In genomic region chr5:110726249-110727024, GRCh38 we compare ENCODE assay signal across 8 cellular contexts.
DNase-seq lines count a peak whose midpoint lies in the region; ATAC-seq and TF ChIP-seq lines count a peak whose summit lies in the region.

TMEM232 (minus strand) TSS chr5:110726671; CDS start chr5:110667352, 59,319 bp downstream.

- peak within 1 kb of the TSS in 1 of 2 donors; percentile 41 for H3K4me3 ChIP-seq in cardiac fibroblast (replicated peaks in 1 of 2; ENCODE audit: low read depth in 2 of 2, low read length in 2 of 2)
- peak within 1 kb of the TSS in 6 of 7 experiments; percentile 1 to 42 (median 24) for H3K4me3 ChIP-seq in skin epidermis

- TF ChIP-seq CTCF in cardiac fibroblast (IDR thresholded peaks at IDR 0.05; ENCODE audit: low read depth, low read length), result no peak

- DNase-seq in ELF-1 (ENCODE audit: low read depth, low spot score) (peak; percentile 81), NCI-H187 (lab: John Stamatoyannopoulos, UW) (peak; percentile 11 to 14), cardiac fibroblast (ENCODE audit: low read depth in 2 of 2) (peak; percentile 72 to 80), iPS-NIHi11 (ENCODE audit: low spot score) (peak; percentile 86), NCI-H1048 (lab: John Stamatoyannopoulos, UW) (no peak)
- DNase-seq in activated CD4-positive, CD25-positive, alpha-beta regulatory T cell treated with anti-CD3 and anti-CD28 coated beads, Interleukin-2, amount 50 U/mL, for 16 hours (ENCODE audit: low read depth, low spot score), result peak; percentile 40

- ATAC-seq in HG02588 (IDR thresholded peaks at IDR 0.05; ENCODE audit: unreplicated experiment), result peak; percentile 100

- no peak within 1 kb of the TSS for H3K27ac ChIP-seq in skin epidermis
